ENCODE assay signal across 8 cellular contexts in the genomic region with DNA sequence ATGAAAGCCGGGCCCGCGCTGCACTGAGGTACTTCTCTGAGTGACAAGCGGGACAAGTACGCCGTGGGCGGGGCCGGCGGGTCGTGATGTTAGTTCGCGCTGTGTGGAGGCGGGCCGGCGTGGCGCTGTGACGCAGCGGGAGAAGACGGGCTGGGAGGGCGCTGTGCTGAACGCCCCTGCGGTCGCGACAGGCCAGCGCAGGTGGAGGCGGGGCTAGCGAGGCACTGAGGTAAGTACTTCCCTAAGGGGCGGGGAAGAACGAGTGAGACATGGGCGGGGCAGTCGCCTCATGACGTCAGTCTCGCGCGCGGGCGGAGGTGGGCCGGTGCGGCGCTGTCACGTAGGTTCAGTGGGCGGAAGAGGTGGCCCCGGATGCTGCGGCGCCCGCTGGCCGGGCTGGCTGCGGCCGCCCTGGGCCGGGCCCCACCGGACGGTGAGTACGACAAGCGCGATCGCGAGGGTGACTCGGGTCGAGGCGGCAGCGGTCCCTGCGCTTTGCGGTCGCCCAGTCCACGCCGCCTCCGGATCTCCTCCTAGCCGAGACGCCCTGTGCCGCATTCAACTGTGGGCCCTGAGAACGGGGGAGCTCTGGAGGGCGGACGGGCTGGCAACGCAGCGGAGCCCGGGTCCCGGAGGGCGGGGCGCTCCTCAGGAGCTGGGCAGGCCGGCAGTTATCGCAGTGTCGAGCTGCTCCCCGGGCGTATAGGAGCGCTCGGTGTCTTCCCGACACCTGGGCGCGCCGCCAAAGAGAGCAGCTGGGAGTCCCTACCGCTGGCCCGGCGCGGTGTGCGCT. TPM values are rescaled to one million over a fixed set of nuclear protein-coding genes. Genes with fewer than 3 reads are reported as not detected.
DNase-seq lines count a peak whose midpoint lies in the region; ATAC-seq and TF ChIP-seq lines count a peak whose summit lies in the region.

A gene with protein sequence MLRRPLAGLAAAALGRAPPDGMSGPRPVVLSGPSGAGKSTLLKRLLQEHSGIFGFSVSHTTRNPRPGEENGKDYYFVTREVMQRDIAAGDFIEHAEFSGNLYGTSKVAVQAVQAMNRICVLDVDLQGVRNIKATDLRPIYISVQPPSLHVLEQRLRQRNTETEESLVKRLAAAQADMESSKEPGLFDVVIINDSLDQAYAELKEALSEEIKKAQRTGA (plus strand): TSS at position 349 of the 793 bp plus-strand sequence. CDS start 24 bp downstream, at position 373.

- ATAC-seq in HG02610 (IDR thresholded peaks at IDR 0.05; ENCODE audit: unreplicated experiment), result peak; percentile 91
- ATAC-seq in SK-N-SH treated with all-trans-retinoic acid at 6 μM for 48 hours, result peak; percentile 92

- WGBS in suprapubic skin, result 0% methylated on average over 29 of the region's 95 CpGs

- peak within 1 kb of the TSS; percentile 81 for H3K4me3 ChIP-seq in suprapubic skin

- DNase-seq in GM10248 (ENCODE audit: extremely low spot score) (peak; percentile 99), NCI-H1092 (lab: John Stamatoyannopoulos, UW) (peak; percentile 99), globus pallidus (ENCODE audit: low spot score) (peak; percentile 96), nucleus accumbens (lab: John Stamatoyannopoulos, UW) (peak; percentile 68 to 100 (median 98)), suprapubic skin (ENCODE audit: low spot score in 2 of 2) (peak; percentile 100)

- no peaks in the 10 kb centered on the region for H3K9me3 ChIP-seq in suprapubic skin

- peak; percentile 86 to 91 for TF ChIP-seq POLR2A in suprapubic skin (IDR thresholded peaks at IDR 0.05)

- no peaks in the 10 kb centered on the region for H3K27me3 Mint-ChIP-seq in activated naive CD4-positive, alpha-beta T cell treated with anti-CD3 and anti-CD28 coated beads, Interleukin-2, amount 50 U/mL, for 24 hours

- H3K4me1 ChIP-seq in suprapubic skin, result peaks cover 53% of the 10 kb centered on the region

- peaks cover 1% of the 10 kb centered on the region for H3K36me3 ChIP-seq in suprapubic skin

- H3K4me1 Mint-ChIP-seq in activated naive CD4-positive, alpha-beta T cell treated with anti-CD3 and anti-CD28 coated beads, Interleukin-2, amount 50 U/mL, for 24 hours, result peaks cover 31% of the 10 kb centered on the region

- no peaks in the 10 kb centered on the region for H3K27me3 ChIP-seq in suprapubic skin

- no peaks in the 10 kb centered on the region for H3K9me3 Mint-ChIP-seq in activated naive CD4-positive, alpha-beta T cell treated with anti-CD3 and anti-CD28 coated beads, Interleukin-2, amount 50 U/mL, for 24 hours

- peak within 1 kb of the TSS; percentile 98 for H3K4me3 Mint-ChIP-seq in activated naive CD4-positive, alpha-beta T cell treated with anti-CD3 and anti-CD28 coated beads, Interleukin-2, amount 50 U/mL, for 24 hours

- TF ChIP-seq EP300 in suprapubic skin (IDR thresholded peaks at IDR 0.05), result peak; percentile 78

- TF ChIP-seq CTCF in GM10248 (IDR thresholded peaks at IDR 0.05; ENCODE audit: control extremely low read depth, extremely low read depth, low read depth, missing control alignments) (peak; percentile 36), suprapubic skin (IDR thresholded peaks at IDR 0.05) (peak; percentile 38 to 39)

- peak within 1 kb of the TSS; percentile 93 for H3K27ac ChIP-seq in suprapubic skin

- peak within 1 kb of the TSS; percentile 93 for H3K27ac Mint-ChIP-seq in activated naive CD4-positive, alpha-beta T cell treated with anti-CD3 and anti-CD28 coated beads, Interleukin-2, amount 50 U/mL, for 24 hours

- CTCF ChIA-PET in GM10248 (lab: Yijun Ruan, JAX), result interaction anchor here (0.9 to 1.5 kb wide), 4 partner anchors 9 to 28 kb away, joined by 3 to 9 read pairs (median 5); no protein-coding TSS in a partner anchor

- H3K36me3 Mint-ChIP-seq in activated naive CD4-positive, alpha-beta T cell treated with anti-CD3 and anti-CD28 coated beads, Interleukin-2, amount 50 U/mL, for 24 hours, result no peaks in the 10 kb centered on the region

- POLR2A ChIA-PET in GM10248 (lab: Yijun Ruan, JAX), result interaction anchor here (0.5 kb wide), 1 partner anchor 318 kb away, joined by 4 read pairs; no protein-coding TSS in a partner anchor

TF ChIP-seq in SK-N-SH treated with all-trans-retinoic acid at 6 μM for 48 hours, 23 proteins besides CTCF, POLR2A, EP300 and RAD21:
- no peak for TF ChIP-seq ESRRG (CRISPR knock-in tag; IDR thresholded peaks at IDR 0.05)
- TF ChIP-seq ZC3H10 (CRISPR knock-in tag; IDR thresholded peaks at IDR 0.05), result peak; percentile 34; the same call in 1 of the 2 replicates

RNA-seq across cellular contexts. Expression of the gene that starts here (rescaled TPM):
- total RNA-seq in suprapubic skin, result 100 to 1,000 TPM; 384 to 510 (median 421) TPM

Comparison
In these comparisons a context has a peak if more than half of its experiments do, and no peak if none do; other contexts are left out.
1. Peak in every context shown above with its lines: DNase-seq, ATAC-seq, H3K4me3 ChIP-seq and H3K27ac ChIP-seq.